Comparison of ENCODE assay signal across 17 cellular contexts in genomic region chr20:37239026-37239451, GRCh38. TPM values are rescaled to one million over a fixed set of nuclear protein-coding genes. Genes with fewer than 3 reads are reported as not detected.
DNase-seq lines count a peak whose midpoint lies in the region; ATAC-seq lines count a peak whose summit lies in the region.
"Had no signal": no experiment of that assay in that cellular context is flagged by ENCODE, and none has a peak within 500 bp of the region (broad histone marks: within the 10 kb centered on the region; RNA-seq: fewer than 3 reads in every experiment).

No MANE protein-coding gene starts in this region.

- ATAC-seq in GM18519 (IDR thresholded peaks at IDR 0.05; ENCODE audit: low FRiP score, unreplicated experiment): no peak
- ATAC-seq: activated T-cell treated with anti-CD3 and anti-CD28 coated beads, Interleukin-2, amount 50 U/mL, for 4 hours; GM23338 had no signal

- peak; percentile 90 for DNase-seq in DMS 273 (lab: John Stamatoyannopoulos, UW; ENCODE audit: unreplicated experiment)
- DNase-seq in NCI-H524 treated with DMSO at 0.1 percent for 48 hours (lab: John Stamatoyannopoulos, UW): peak; percentile 43
- DNase-seq in cerebellum (ENCODE audit: low spot score): peak; percentile 70
- peak; percentile 35 for DNase-seq in mesenteric fat pad (ENCODE audit: low spot score)
- DNase-seq in SKM-1 (lab: John Stamatoyannopoulos, UW; ENCODE audit: unreplicated experiment): no peak
- DNase-seq in NCI-H128 (lab: John Stamatoyannopoulos, UW; ENCODE audit: unreplicated experiment): no peak
- no peak for DNase-seq in activated effector memory CD4-positive, alpha-beta T cell treated with anti-CD3 and anti-CD28 coated beads, Interleukin-2, amount 50 U/mL, for 16 hours
- DNase-seq: activated CD4-positive, alpha-beta T cell treated with anti-CD3 and anti-CD28 coated beads for 48 hours; activated T-cell treated with anti-CD3 and anti-CD28 coated beads, Interleukin-2, amount 50 U/mL, for 4 hours; DMS53; foreskin melanocyte; midbrain; NCI-H510A; testis had no signal

RNA-seq across cellular contexts. Expression of gene GHRH, which starts 22.6 kb away (rescaled TPM):
- total RNA-seq in cerebellum (not detected), mesenteric fat pad (not detected)
- total RNA-seq: activated T-cell treated with anti-CD3 and anti-CD28 coated beads, Interleukin-2, amount 50 U/mL, for 4 hours; GM23338; osteocyte; testis had no signal

RNA-seq across cellular contexts. Expression of gene MANBAL, which starts 50.4 kb away (rescaled TPM):
- total RNA-seq in cerebellum (12.5 TPM), mesenteric fat pad (43.6 TPM)

RNA-seq across cellular contexts. Expression of gene MROH8, which starts 59.7 kb away (rescaled TPM):
- 4.2 TPM for total RNA-seq in cerebellum
- 6.9 TPM for total RNA-seq in mesenteric fat pad

RNA-seq across cellular contexts. Expression of gene RPN2, which starts 59.9 kb away (rescaled TPM):
- 85.2 TPM for total RNA-seq in cerebellum
- 177 TPM for total RNA-seq in mesenteric fat pad

Comparison
In these comparisons a context has a peak if more than half of its experiments do, and no peak if none do; other contexts are left out.
1. DNase-seq: peak in DMS 273 (single experiment), NCI-H524 treated with DMSO at 0.1 percent for 48 hours (single experiment), cerebellum (single experiment) and mesenteric fat pad (single experiment); none in SKM-1 (single experiment), NCI-H128 (single experiment) and activated effector memory CD4-positive, alpha-beta T cell treated with anti-CD3 and anti-CD28 coated beads, Interleukin-2, amount 50 U/mL, for 16 hours (single experiment).